Comparison of ENCODE assay signal across 10 cellular contexts in the genomic region with DNA sequence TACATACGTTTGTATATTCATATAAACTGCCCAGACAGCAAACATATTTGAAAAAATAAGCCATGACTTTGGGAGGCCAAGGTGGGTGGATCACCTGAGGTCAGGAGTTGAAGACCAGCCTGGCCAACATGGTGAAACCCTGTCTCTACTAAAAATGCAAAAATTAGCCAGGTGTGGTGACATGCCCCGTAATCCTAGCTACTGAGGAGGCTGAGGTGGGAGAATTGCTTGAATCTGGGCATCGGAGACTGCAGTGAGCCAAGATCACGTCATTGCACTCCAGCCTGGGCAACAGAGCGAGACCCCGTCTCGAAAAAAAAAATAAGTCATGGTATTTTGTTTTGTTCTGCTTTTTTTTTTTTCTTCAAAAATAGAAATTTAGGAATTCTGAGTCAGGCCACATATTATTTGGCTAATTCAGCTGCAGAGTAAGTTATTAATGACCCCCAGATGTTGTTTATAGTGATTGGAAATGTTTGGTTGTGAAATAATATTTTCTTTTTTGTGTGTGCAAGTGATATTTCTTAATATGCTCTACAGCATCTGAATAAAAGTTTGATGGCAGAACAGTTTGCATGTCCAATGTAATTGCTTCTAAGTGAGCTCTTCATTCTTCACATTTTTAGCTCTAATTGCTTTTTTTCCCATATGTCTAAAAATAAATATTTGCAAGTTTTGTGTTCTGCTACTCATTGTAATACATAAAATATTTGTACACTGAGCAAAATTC.
A peak's percentile ranks its signal among the peaks of the same experiment; 100 is the strongest.
DNase-seq lines count a peak whose midpoint lies in the region; ATAC-seq and TF ChIP-seq lines count a peak whose summit lies in the region.
"Had no signal": no experiment of that assay in that cellular context is flagged by ENCODE, and none has a peak within 500 bp of the region (broad histone marks: within the 10 kb centered on the region; RNA-seq: fewer than 3 reads in every experiment).

No MANE protein-coding gene starts in this region.

- peak; percentile 57 for DNase-seq in fibroblast of villous mesenchyme (ENCODE audit: low read depth)
- no peak for DNase-seq in NOMO-1 (lab: John Stamatoyannopoulos, UW; ENCODE audit: unreplicated experiment in 2 of 2)
- no peak for DNase-seq in putamen (ENCODE audit: low spot score)
- DNase-seq in NOMO-1 treated with DMSO at 0.1 percent for 48 hours (lab: John Stamatoyannopoulos, UW; ENCODE audit: unreplicated experiment) = no peak
- no peak for DNase-seq in mucosa of gallbladder (ENCODE audit: low spot score)
- DNase-seq: T-cell had no signal

- H3K27me3 ChIP-seq in ACC112 (ENCODE audit: insufficient read depth, low read length) = no peaks in the 10 kb centered on the region

- peaks cover 5% of the 10 kb centered on the region for H3K79me2 ChIP-seq in ACC112 (ENCODE audit: control insufficient read depth, insufficient read depth, low read length, unreplicated experiment)
- H3K79me2 ChIP-seq: parathyroid adenoma had no signal

- H3K27ac ChIP-seq in ACC112 (ENCODE audit: low read depth, low read length) = peak overlapping the region; percentile 26; the same call in 1 of the 2 replicates
- H3K27ac ChIP-seq: parathyroid adenoma had no signal

- H3K4me1 ChIP-seq in ACC112 (ENCODE audit: control insufficient read depth, insufficient read depth, low read length, unreplicated experiment) = peaks cover 34% of the 10 kb centered on the region
- H3K4me1 ChIP-seq: parathyroid adenoma had no signal

- no peak for TF ChIP-seq CTCF in fibroblast of villous mesenchyme (IDR thresholded peaks at IDR 0.05; ENCODE audit: insufficient read depth, low read depth, low read length)

- ATAC-seq in GM19043 (IDR thresholded peaks at IDR 0.05; ENCODE audit: low read depth, unreplicated experiment) = peak; percentile 13
- peak; percentile 39 for ATAC-seq in HG03354 (IDR thresholded peaks at IDR 0.05; ENCODE audit: poor library complexity, severe bottlenecking, unreplicated experiment)

- H3K4me3 ChIP-seq in ACC112 (ENCODE audit: low read depth, low read length) (no peak overlapping the region; the same call in 1 of the 2 replicates), fibroblast of villous mesenchyme (ENCODE audit: low read depth, low read length) (no peak overlapping the region)

- H2AFZ ChIP-seq in ACC112 (ENCODE audit: low read length, unreplicated experiment) = no peak overlapping the region
- H2AFZ ChIP-seq: parathyroid adenoma had no signal

- no peaks in the 10 kb centered on the region for H3K36me3 ChIP-seq in ACC112 (ENCODE audit: insufficient read depth, low read length)
